In the genomic region with DNA sequence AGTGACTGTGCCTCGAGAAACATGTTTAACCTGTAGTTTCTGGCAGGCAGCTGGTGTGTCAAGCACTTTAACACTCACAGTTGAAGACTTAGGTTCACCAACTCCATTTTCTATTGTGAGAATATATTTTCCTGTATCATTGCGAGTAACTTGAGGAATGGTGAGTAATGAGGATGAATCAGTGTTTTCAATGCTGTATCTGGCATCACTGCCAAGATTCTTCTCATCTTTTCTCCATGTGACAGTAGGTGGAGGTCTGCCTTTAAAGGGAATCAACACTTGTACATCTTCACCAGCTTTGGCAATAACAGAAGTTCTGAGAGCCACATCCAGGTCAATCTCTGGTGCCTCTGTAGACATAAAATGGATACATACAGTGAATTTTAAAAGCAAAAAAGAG, we compare ENCODE assay signal across 14 cellular contexts.
DNase-seq lines count a peak whose midpoint lies in the region; ATAC-seq, FAIRE-seq and TF ChIP-seq lines count a peak whose summit lies in the region.
"Had no signal": no experiment of that assay in that cellular context is flagged by ENCODE, and none has a peak within 500 bp of the region (broad histone marks: within the 10 kb centered on the region; RNA-seq: fewer than 3 reads in every experiment).

No MANE protein-coding gene starts in this region.

- peaks cover 7% of the 10 kb centered on the region; the same call in 1 of the 3 replicates for H3K4me1 ChIP-seq in A549
- peaks cover 11% of the 10 kb centered on the region for H3K4me1 ChIP-seq in astrocyte (ENCODE audit: insufficient read depth, low read length)
- no peaks in the 10 kb centered on the region for H3K4me1 ChIP-seq in aorta (ENCODE audit: control insufficient read depth in 1 of 2, insufficient read depth in 2 of 2, low read length in 2 of 2)
- H3K4me1 ChIP-seq: tibial nerve had no signal

- no peak overlapping the region for H3K27ac Mint-ChIP-seq in astrocyte (ENCODE audit: unreplicated experiment)
- no peak overlapping the region for H3K27ac Mint-ChIP-seq in endothelial cell (ENCODE audit: unreplicated experiment)
- H3K27ac Mint-ChIP-seq: GM23338, T-cell had no signal

- H3K79me2 ChIP-seq in astrocyte (ENCODE audit: insufficient read depth, low read length), result no peaks in the 10 kb centered on the region

- peak; percentile 1 to 23 for DNase-seq in A549 (ENCODE audit: low read depth in 1 of 2, low spot score in 1 of 2)
- DNase-seq in HFF-Myc (ENCODE audit: extremely low read depth, low read depth), result peak; percentile 41
- DNase-seq in astrocyte (ENCODE audit: low read depth), result peak; percentile 85
- DNase-seq in glomerular visceral epithelial cell (ENCODE audit: extremely low spot score), result peak; percentile 49
- no peak for DNase-seq in epidermal melanocyte (ENCODE audit: insufficient read length, low spot score)
- DNase-seq in endothelial cell (ENCODE audit: low spot score), result no peak
- DNase-seq in aorta, result no peak
- no peak for DNase-seq in NCI-H146 (lab: John Stamatoyannopoulos, UW)
- DNase-seq: NCI-H2081, T-cell had no signal

- no peak overlapping the region for H2AFZ ChIP-seq in astrocyte (ENCODE audit: low read depth, low read length)
- H2AFZ ChIP-seq: GM23338 had no signal

- H3K4me3 ChIP-seq in A549, result no peak overlapping the region
- H3K4me3 ChIP-seq in HFF-Myc (replicated peaks; ENCODE audit: low read depth, low read length), result no peak overlapping the region
- H3K4me3 ChIP-seq in astrocyte (ENCODE audit: insufficient read depth, low read depth, low read length), result no peak overlapping the region
- no peak overlapping the region for H3K4me3 ChIP-seq in aorta (ENCODE audit: low read length in 2 of 2)
- H3K4me3 ChIP-seq: GM23338, tibial nerve had no signal

- H3K36me3 Mint-ChIP-seq in astrocyte (ENCODE audit: low read depth, unreplicated experiment) (peaks cover 3% of the 10 kb centered on the region), endothelial cell (ENCODE audit: low read depth, unreplicated experiment) (peaks cover 4% of the 10 kb centered on the region)

- no peak for FAIRE-seq in A549 (lab: Jason Lieb, UNC)
- FAIRE-seq in astrocyte (lab: Jason Lieb, UNC), result peak; percentile 73

- H3K4me3 Mint-ChIP-seq in astrocyte (ENCODE audit: unreplicated experiment), result no peak overlapping the region
- H3K4me3 Mint-ChIP-seq in endothelial cell (ENCODE audit: unreplicated experiment), result no peak overlapping the region
- H3K4me3 Mint-ChIP-seq: GM23338, T-cell had no signal

- H3K36me3 ChIP-seq in astrocyte (ENCODE audit: insufficient read depth, low read length), result peaks cover 8% of the 10 kb centered on the region
- peaks cover 8 to 13% of the 10 kb centered on the region in 2 donors for H3K36me3 ChIP-seq in aorta (ENCODE audit: control insufficient read depth in 1 of 2, insufficient read depth in 2 of 2, low read length in 1 of 2)

- no peak for TF ChIP-seq POLR2A in A549 (IDR thresholded peaks at IDR 0.05; ENCODE audit: low read length)

- TF ChIP-seq EP300 in A549 (IDR thresholded peaks at IDR 0.05), result no peak

- POLR2A ChIA-PET in A549 (lab: Yijun Ruan, JAX), result no interaction called here

- no peak overlapping the region for H3K9ac ChIP-seq in astrocyte (ENCODE audit: low read length)

- H3K27me3 ChIP-seq in astrocyte (ENCODE audit: insufficient read depth, low read length), result no peaks in the 10 kb centered on the region
- no peaks in the 10 kb centered on the region for H3K27me3 ChIP-seq in aorta (ENCODE audit: control insufficient read depth in 1 of 2, insufficient read depth in 2 of 2, low read length in 1 of 2)
- H3K27me3 ChIP-seq: tibial nerve had no signal

- ATAC-seq in A549 (peak; percentile 59 to 65; a peak in 4 of 6 replicates), aorta (ENCODE audit: low FRiP score) (no peak)
- ATAC-seq: GM23338, sciatic nerve, T-cell had no signal

- TF ChIP-seq RAD21 in A549 (conservative IDR thresholded peaks at IDR 0.05 in 1 of 2, IDR thresholded peaks at IDR 0.05 in 1 of 2), result no peak

- TF ChIP-seq CTCF in A549 (IDR thresholded peaks at IDR 0.05) (no peak), HFF-Myc (IDR thresholded peaks at IDR 0.05; ENCODE audit: low read depth, low read length, missing control alignments) (no peak), astrocyte (IDR thresholded peaks at IDR 0.05; ENCODE audit: insufficient read depth, low read depth, low read length) (no peak), endothelial cell (IDR thresholded peaks at IDR 0.05; ENCODE audit: unreplicated experiment) (no peak)

- no peak overlapping the region for H3K27ac ChIP-seq in A549
- peak overlapping the region; percentile 61 for H3K27ac ChIP-seq in astrocyte (ENCODE audit: low read depth, low read length)
- H3K27ac ChIP-seq in aorta (ENCODE audit: low read depth in 1 of 2, low read length in 2 of 2), result no peak overlapping the region
- H3K27ac ChIP-seq: C4-2B, tibial nerve had no signal

- no peaks in the 10 kb centered on the region for H3K27me3 Mint-ChIP-seq in astrocyte (ENCODE audit: low read depth, unreplicated experiment)
- H3K27me3 Mint-ChIP-seq in endothelial cell (ENCODE audit: unreplicated experiment), result no peaks in the 10 kb centered on the region
- H3K27me3 Mint-ChIP-seq: T-cell had no signal

- H3K4me1 Mint-ChIP-seq in astrocyte (ENCODE audit: low read depth, unreplicated experiment) (peaks cover 3% of the 10 kb centered on the region), endothelial cell (ENCODE audit: unreplicated experiment) (no peaks in the 10 kb centered on the region)
- H3K4me1 Mint-ChIP-seq: T-cell had no signal

- H3K9me3 ChIP-seq in A549, result no peaks in the 10 kb centered on the region
- H3K9me3 ChIP-seq in astrocyte (ENCODE audit: insufficient read depth, low read depth, low read length), result no peaks in the 10 kb centered on the region
- peaks cover 2% of the 10 kb centered on the region for H3K9me3 ChIP-seq in aorta (ENCODE audit: control insufficient read depth, low read length)
- H3K9me3 ChIP-seq: tibial nerve had no signal

- H4K20me1 ChIP-seq in astrocyte (ENCODE audit: insufficient read depth, low read length), result no peaks in the 10 kb centered on the region

- H3K9me3 Mint-ChIP-seq in astrocyte (ENCODE audit: unreplicated experiment) (no peaks in the 10 kb centered on the region), endothelial cell (ENCODE audit: unreplicated experiment) (no peaks in the 10 kb centered on the region)
- H3K9me3 Mint-ChIP-seq: GM23338 had no signal

- 27% methylated on average over 2 of the region's 2 CpGs for WGBS in A549 (ENCODE audit: missing lambda C conversion rate)
- 84 to 86% methylated on average over 2 of the region's 2 CpGs for WGBS in aorta, 2 donors

- CTCF ChIA-PET in A549 (lab: Yijun Ruan, JAX), result no interaction called here

- H3K4me2 ChIP-seq in A549 (no peak overlapping the region), astrocyte (ENCODE audit: low read length) (peak overlapping the region; percentile 26)
- H3K4me2 ChIP-seq: GM23338 had no signal

- intact Hi-C loops in aorta (cut with DNase I), result no loop called here

TF ChIP-seq in A549, 52 proteins besides CTCF, POLR2A, EP300 and RAD21:
- no peak for TF ChIP-seq CBX8 (IDR thresholded peaks at IDR 0.05)
- TF ChIP-seq TFCP2L1 (CRISPR knock-in tag; IDR thresholded peaks at IDR 0.05), result no peak
- no peak for TF ChIP-seq HEYL (CRISPR knock-in tag; IDR thresholded peaks at IDR 0.05)
- TF ChIP-seq KDM5A (IDR thresholded peaks at IDR 0.05), result no peak

Comparison
In these comparisons a context has a peak if more than half of its experiments do, and no peak if none do; other contexts are left out.
1. DNase-seq: peak in A549 (2 of 2), HFF-Myc (single experiment), astrocyte (single experiment) and glomerular visceral epithelial cell (single experiment); none in epidermal melanocyte (single experiment), endothelial cell (single experiment), aorta (0 of 2) and NCI-H146 (single experiment).